In the genomic region with DNA sequence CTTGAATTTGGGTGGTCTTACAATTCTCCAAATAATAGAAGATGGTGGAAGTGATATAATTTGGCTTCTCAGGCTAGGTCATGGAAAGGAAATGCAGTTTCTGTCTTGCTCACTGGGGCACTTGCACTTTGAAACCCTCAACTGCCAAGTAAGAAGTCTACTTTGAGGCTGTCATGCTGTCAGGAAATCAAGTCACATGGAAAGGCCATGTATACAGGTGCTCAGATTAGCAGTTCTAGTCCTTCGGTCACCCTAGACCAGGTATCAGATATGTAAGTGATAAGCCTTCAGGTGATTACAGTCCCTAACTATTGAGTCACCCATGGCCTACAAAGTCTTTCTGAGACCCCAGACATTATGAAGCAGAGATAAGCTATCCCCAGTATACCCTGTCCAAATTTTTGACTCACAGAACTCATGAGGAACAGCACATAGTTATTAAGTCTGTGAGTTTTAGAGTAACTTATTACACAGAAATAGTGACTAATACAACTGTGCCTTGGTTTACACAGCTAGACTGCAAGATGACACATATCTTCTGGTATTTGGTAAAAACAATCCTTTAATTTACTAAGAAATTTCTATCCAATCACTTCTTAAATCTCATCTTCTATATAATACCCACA, we compare ENCODE assay signal across 23 cellular contexts. TPM values are rescaled to one million over a fixed set of nuclear protein-coding genes. Genes with fewer than 3 reads are reported as not detected.
A peak's percentile ranks its signal among the peaks of the same experiment; 100 is the strongest.
DNase-seq lines count a peak whose midpoint lies in the region; ATAC-seq, FAIRE-seq and TF ChIP-seq lines count a peak whose summit lies in the region.
"Had no signal": no experiment of that assay in that cellular context is flagged by ENCODE, and none has a peak within 500 bp of the region (broad histone marks: within the 10 kb centered on the region; RNA-seq: fewer than 3 reads in every experiment).

No MANE protein-coding gene starts in this region.

- peaks cover 2% of the 10 kb centered on the region for H3K9me3 Mint-ChIP-seq in chondrocyte (ENCODE audit: low read depth)
- H3K9me3 Mint-ChIP-seq: activated CD4-positive, alpha-beta T cell treated with anti-CD3 and anti-CD28 coated beads, Interleukin-2, amount 10 ng/mL, durations not matched to agents 7 days and 5 days; GM23338 had no signal

- H3K4me3 Mint-ChIP-seq in chondrocyte (ENCODE audit: unreplicated experiment) = no peak overlapping the region
- H3K4me3 Mint-ChIP-seq: activated CD4-positive, alpha-beta T cell treated with anti-CD3 and anti-CD28 coated beads, Interleukin-2, amount 10 ng/mL, durations not matched to agents 7 days and 5 days; activated naive CD8-positive, alpha-beta T cell; GM23338; IgD-negative memory B cell had no signal

- peak overlapping the region; percentile 75 for H3K27ac ChIP-seq in ACC112 (ENCODE audit: low read depth, low read length)
- H3K27ac ChIP-seq: BLaER1, esophagus muscularis mucosa, heart right ventricle, ovary, sigmoid colon, suprapubic skin had no signal

- no peaks in the 10 kb centered on the region for H3K27me3 Mint-ChIP-seq in chondrocyte (ENCODE audit: low read depth)
- H3K27me3 Mint-ChIP-seq: activated CD4-positive, alpha-beta T cell treated with anti-CD3 and anti-CD28 coated beads, Interleukin-2, amount 10 ng/mL, durations not matched to agents 7 days and 5 days; activated naive CD8-positive, alpha-beta T cell; IgD-negative memory B cell had no signal

- no peaks in the 10 kb centered on the region for H3K4me1 Mint-ChIP-seq in chondrocyte (ENCODE audit: low read depth)
- H3K4me1 Mint-ChIP-seq: activated CD4-positive, alpha-beta T cell treated with anti-CD3 and anti-CD28 coated beads, Interleukin-2, amount 10 ng/mL, durations not matched to agents 7 days and 5 days; GM23338; IgD-negative memory B cell had no signal

- H3K27me3 ChIP-seq in ACC112 (ENCODE audit: insufficient read depth, low read length) = no peaks in the 10 kb centered on the region
- no peaks in the 10 kb centered on the region for H3K27me3 ChIP-seq in BJ (ENCODE audit: control insufficient read depth, insufficient read depth, low read length)
- H3K27me3 ChIP-seq: BLaER1, dorsolateral prefrontal cortex, esophagus muscularis mucosa, heart right ventricle, ovary, sigmoid colon, suprapubic skin had no signal

- FAIRE-seq in RCC 7860 (lab: Jason Lieb, UNC) = peak; percentile 98

- peaks cover 24% of the 10 kb centered on the region for H3K36me3 Mint-ChIP-seq in chondrocyte (ENCODE audit: low read depth)

- H3K4me3 ChIP-seq in ACC112 (ENCODE audit: low read depth, low read length) (peak overlapping the region; percentile 20; the same call in 1 of the 2 replicates), BJ (ENCODE audit: low read depth, low read length) (no peak overlapping the region), fibroblast of mammary gland (ENCODE audit: control insufficient read depth, low read depth, low read length) (no peak overlapping the region)
- H3K4me3 ChIP-seq: BLaER1, dorsolateral prefrontal cortex, esophagus muscularis mucosa, GM23338, heart right ventricle, ovary, sigmoid colon, suprapubic skin had no signal

- H3K4me1 ChIP-seq in ACC112 (ENCODE audit: control insufficient read depth, insufficient read depth, low read length, unreplicated experiment) = peaks cover 31% of the 10 kb centered on the region
- H3K4me1 ChIP-seq: BLaER1, esophagus muscularis mucosa, heart right ventricle, sigmoid colon, suprapubic skin had no signal

- H3K79me2 ChIP-seq in ACC112 (ENCODE audit: control insufficient read depth, insufficient read depth, low read length, unreplicated experiment) = no peaks in the 10 kb centered on the region

- TF ChIP-seq CTCF in BJ (IDR thresholded peaks at IDR 0.05; ENCODE audit: insufficient read depth, low read depth, low read length) = no peak
- no peak for TF ChIP-seq CTCF in fibroblast of mammary gland (conservative IDR thresholded peaks at IDR 0.05; ENCODE audit: control insufficient read depth, insufficient read depth, low read depth, low read length)
- TF ChIP-seq CTCF in chondrocyte (IDR thresholded peaks at IDR 0.05) = no peak

- CTCF ChIA-PET in BJ (lab: Yijun Ruan, JAX) = interaction anchor here (2.0 kb wide), 1 partner anchor 81 kb away, joined by 4 read pairs; no protein-coding TSS in a partner anchor

- H2AFZ ChIP-seq in ACC112 (ENCODE audit: low read length, unreplicated experiment) = no peak overlapping the region
- H2AFZ ChIP-seq: GM23338 had no signal

- DNase-seq in BJ (ENCODE audit: low read depth) (peak; percentile 7), RCC 7860 (ENCODE audit: low spot score) (peak; percentile 82), fibroblast of mammary gland (ENCODE audit: low read depth) (peak; percentile 65), D341Med (ENCODE audit: low spot score) (no peak), DMS153 treated with DMSO at 0.1 percent for 48 hours (lab: John Stamatoyannopoulos, UW; ENCODE audit: unreplicated experiment) (no peak), chondrocyte (ENCODE audit: low spot score) (no peak)
- DNase-seq: activated CD4-positive, alpha-beta T cell treated with anti-CD3 and anti-CD28 coated beads, Interleukin-2, amount 10 ng/mL, durations not matched to agents 7 days and 5 days; dorsolateral prefrontal cortex; heart right ventricle; MV-4-11; NCI-H2029; NCI-H446 treated with DMSO at 0.1 percent for 48 hours; ovary; sigmoid colon; stimulated activated CD4-positive, alpha-beta T cell treated with anti-CD3 and anti-CD28 coated beads, Interleukin-1b, Interleukin-23, amount 100 ng/mL, for 48 hours had no signal

- POLR2A ChIA-PET in BJ (lab: Charles Lee) = no interaction called here

- H3K27ac Mint-ChIP-seq in chondrocyte (ENCODE audit: unreplicated experiment) = no peak overlapping the region
- H3K27ac Mint-ChIP-seq: activated CD4-positive, alpha-beta T cell treated with anti-CD3 and anti-CD28 coated beads, Interleukin-2, amount 10 ng/mL, durations not matched to agents 7 days and 5 days; GM23338; IgD-negative memory B cell had no signal

- no peak for ATAC-seq in GM21786 (IDR thresholded peaks at IDR 0.05; ENCODE audit: unreplicated experiment)
- ATAC-seq: GM23338, heart right ventricle had no signal

- peaks cover 14% of the 10 kb centered on the region for H3K36me3 ChIP-seq in ACC112 (ENCODE audit: insufficient read depth, low read length)
- no peaks in the 10 kb centered on the region for H3K36me3 ChIP-seq in BJ (ENCODE audit: control insufficient read depth, insufficient read depth, low read length)
- H3K36me3 ChIP-seq: ovary had no signal

RNA-seq across cellular contexts. Expression of a gene that starts 26.3 kb away (rescaled TPM):
- 4.9 and 10.2 TPM in 2 replicates for polyA plus RNA-seq in BJ (2011; rRNA removed)
- polyA minus RNA-seq in BJ (2011; rRNA and poly(A)+ RNA removed) = 2.4 and 2.5 TPM in 2 replicates
- total RNA-seq in chondrocyte = 7.6 to 11.3 TPM (median 8.2 TPM) in 3 replicates

Comparison
In these comparisons a context has a peak if more than half of its experiments do, and no peak if none do; other contexts are left out.
1. DNase-seq: peak in BJ (single experiment), RCC 7860 (single experiment) and fibroblast of mammary gland (single experiment); none in D341Med (single experiment), DMS153 treated with DMSO at 0.1 percent for 48 hours (single experiment) and chondrocyte (single experiment).